In the genomic region with DNA sequence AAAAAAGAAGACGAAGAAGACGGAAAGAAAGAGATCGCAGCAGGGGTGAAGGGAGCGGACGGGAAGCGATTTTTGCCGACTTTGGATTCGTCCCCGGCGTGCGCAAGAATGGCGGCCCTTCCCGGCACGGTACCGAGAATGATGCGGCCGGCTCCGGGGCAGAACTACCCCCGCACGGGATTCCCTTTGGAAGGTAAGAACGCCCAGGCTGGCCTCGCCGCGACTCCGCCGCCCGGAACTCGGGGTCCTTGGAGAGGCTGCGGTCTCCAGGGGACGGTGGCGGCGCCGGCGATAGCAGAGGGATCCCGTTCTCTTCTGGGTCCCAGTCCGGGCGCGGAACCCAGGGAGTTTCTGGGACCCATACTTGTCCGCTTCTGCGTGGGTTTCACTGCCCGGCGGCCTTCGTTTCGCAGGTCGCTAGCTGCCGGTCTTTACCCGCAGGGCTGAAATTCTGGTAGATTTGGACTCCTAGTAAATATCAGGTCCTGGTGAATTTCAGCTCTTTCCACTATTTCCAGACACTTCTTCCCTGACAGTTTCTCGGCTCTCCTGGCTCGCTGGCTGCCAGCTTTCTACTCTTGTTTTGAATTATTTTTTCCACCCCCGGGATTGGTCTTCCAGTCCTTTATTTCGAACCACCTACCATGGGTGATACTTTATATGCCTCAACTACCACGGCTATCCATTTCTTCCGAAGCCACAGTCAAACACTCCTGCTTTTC, we compare ENCODE assay signal across 14 cellular contexts. TPM values are rescaled to one million over a fixed set of nuclear protein-coding genes. Genes with fewer than 3 reads are reported as not detected.
A peak's percentile ranks its signal among the peaks of the same experiment; 100 is the strongest.
DNase-seq lines count a peak whose midpoint lies in the region; ATAC-seq and TF ChIP-seq lines count a peak whose summit lies in the region.
"Had no signal": no experiment of that assay in that cellular context is flagged by ENCODE, and none has a peak within 500 bp of the region (broad histone marks: within the 10 kb centered on the region; RNA-seq: fewer than 3 reads in every experiment).

No MANE protein-coding gene starts in this region.

- peaks cover 7% of the 10 kb centered on the region for H3K27me3 ChIP-seq in thoracic aorta (replicated peaks; ENCODE audit: insufficient read depth)

- H3K27me3 Mint-ChIP-seq in activated T-cell treated with anti-CD3 and anti-CD28 coated beads, Interleukin-2, amount 50 U/mL, for 24 hours: peaks cover 95% of the 10 kb centered on the region
- H3K27me3 Mint-ChIP-seq in activated naive CD8-positive, alpha-beta T cell treated with anti-CD3 and anti-CD28 coated beads, Interleukin-2, amount 10 ng/mL, durations not matched to agents 7 days and 5 days: peaks cover 90% of the 10 kb centered on the region
- peaks cover 100% of the 10 kb centered on the region for H3K27me3 Mint-ChIP-seq in mesothelial cell of epicardium (ENCODE audit: low read depth)

- H3K9me3 ChIP-seq in thoracic aorta: no peaks in the 10 kb centered on the region
- H3K9me3 ChIP-seq: upper lobe of right lung had no signal

- TF ChIP-seq CTCF in mesothelial cell of epicardium (IDR thresholded peaks at IDR 0.05; ENCODE audit: unreplicated experiment) (no peak), thoracic aorta (IDR thresholded peaks at IDR 0.05) (no peak)

- H3K27ac Mint-ChIP-seq in activated T-cell treated with anti-CD3 and anti-CD28 coated beads, Interleukin-2, amount 50 U/mL, for 24 hours: peak overlapping the region; percentile 70
- peak overlapping the region; percentile 72 for H3K27ac Mint-ChIP-seq in activated naive CD8-positive, alpha-beta T cell treated with anti-CD3 and anti-CD28 coated beads, Interleukin-2, amount 10 ng/mL, durations not matched to agents 7 days and 5 days
- no peak overlapping the region for H3K27ac Mint-ChIP-seq in mesothelial cell of epicardium
- H3K27ac Mint-ChIP-seq: activated naive CD4-positive, alpha-beta T cell treated with anti-CD3 and anti-CD28 coated beads for 36 hours; T-cell had no signal

- peak overlapping the region; percentile 18 for H3K4me3 Mint-ChIP-seq in activated T-cell treated with anti-CD3 and anti-CD28 coated beads, Interleukin-2, amount 50 U/mL, for 24 hours
- no peak overlapping the region for H3K4me3 Mint-ChIP-seq in activated naive CD8-positive, alpha-beta T cell treated with anti-CD3 and anti-CD28 coated beads, Interleukin-2, amount 10 ng/mL, durations not matched to agents 7 days and 5 days
- peak overlapping the region; percentile 20 for H3K4me3 Mint-ChIP-seq in mesothelial cell of epicardium
- H3K4me3 Mint-ChIP-seq: activated naive CD4-positive, alpha-beta T cell treated with anti-CD3 and anti-CD28 coated beads for 36 hours had no signal

- peak overlapping the region; percentile 33 for H3K4me3 ChIP-seq in thoracic aorta
- H3K4me3 ChIP-seq: upper lobe of right lung had no signal

- no peak for ATAC-seq in activated naive CD8-positive, alpha-beta T cell treated with anti-CD3 and anti-CD28 coated beads, Interleukin-2, amount 10 ng/mL, durations not matched to agents 7 days and 5 days (ENCODE audit: low read depth)
- ATAC-seq in thoracic aorta (ENCODE audit: insufficient number of reproducible peaks, low FRiP score, low read depth) (no peak), HG02885 (IDR thresholded peaks at IDR 0.05; ENCODE audit: poor library complexity, unreplicated experiment) (no peak), HG03571 (IDR thresholded peaks at IDR 0.05; ENCODE audit: unreplicated experiment) (no peak)
- ATAC-seq: T-cell, upper lobe of right lung had no signal

- peaks cover 6 to 14% of the 10 kb centered on the region in 2 donors for H3K4me1 ChIP-seq in thoracic aorta (ENCODE audit: control insufficient read depth in 1 of 2, low read depth in 2 of 2)

- H3K27ac ChIP-seq in thoracic aorta: no peak overlapping the region
- no peak overlapping the region for H3K27ac ChIP-seq in caudate nucleus (ENCODE audit: low read depth, low read length)
- H3K27ac ChIP-seq: upper lobe of right lung had no signal

- H3K9me3 Mint-ChIP-seq in activated T-cell treated with anti-CD3 and anti-CD28 coated beads, Interleukin-2, amount 50 U/mL, for 24 hours: no peaks in the 10 kb centered on the region
- H3K9me3 Mint-ChIP-seq in activated naive CD8-positive, alpha-beta T cell treated with anti-CD3 and anti-CD28 coated beads, Interleukin-2, amount 10 ng/mL, durations not matched to agents 7 days and 5 days: no peaks in the 10 kb centered on the region
- no peaks in the 10 kb centered on the region for H3K9me3 Mint-ChIP-seq in mesothelial cell of epicardium
- H3K9me3 Mint-ChIP-seq: activated naive CD4-positive, alpha-beta T cell treated with anti-CD3 and anti-CD28 coated beads for 36 hours; T-cell had no signal

- POLR2A ChIA-PET in activated naive CD8-positive, alpha-beta T cell treated with anti-CD3 and anti-CD28 coated beads, Interleukin-2, amount 10 ng/mL, durations not matched to agents 7 days and 5 days (lab: Charles Lee): no interaction called here

- no peaks in the 10 kb centered on the region for H3K36me3 Mint-ChIP-seq in activated T-cell treated with anti-CD3 and anti-CD28 coated beads, Interleukin-2, amount 50 U/mL, for 24 hours (ENCODE audit: low read depth)
- peaks cover 6% of the 10 kb centered on the region for H3K36me3 Mint-ChIP-seq in activated naive CD8-positive, alpha-beta T cell treated with anti-CD3 and anti-CD28 coated beads, Interleukin-2, amount 10 ng/mL, durations not matched to agents 7 days and 5 days
- no peaks in the 10 kb centered on the region for H3K36me3 Mint-ChIP-seq in mesothelial cell of epicardium
- H3K36me3 Mint-ChIP-seq: T-cell had no signal

- no peaks in the 10 kb centered on the region for H3K36me3 ChIP-seq in thoracic aorta
- H3K36me3 ChIP-seq: upper lobe of right lung had no signal

- H3K4me1 Mint-ChIP-seq in activated T-cell treated with anti-CD3 and anti-CD28 coated beads, Interleukin-2, amount 50 U/mL, for 24 hours (ENCODE audit: low read depth): peaks cover 26% of the 10 kb centered on the region
- peaks cover 5% of the 10 kb centered on the region for H3K4me1 Mint-ChIP-seq in activated naive CD8-positive, alpha-beta T cell treated with anti-CD3 and anti-CD28 coated beads, Interleukin-2, amount 10 ng/mL, durations not matched to agents 7 days and 5 days
- peaks cover 7% of the 10 kb centered on the region for H3K4me1 Mint-ChIP-seq in mesothelial cell of epicardium

- no peak for DNase-seq in activated T-cell treated with anti-CD3 and anti-CD28 coated beads, Interleukin-2, amount 50 U/mL, for 24 hours
- DNase-seq in activated T-cell treated with anti-CD3 and anti-CD28 coated beads for 4 hours (no peak), mesothelial cell of epicardium (ENCODE audit: low spot score in 2 of 2, unreplicated experiment in 2 of 2) (no peak), thoracic aorta (ENCODE audit: low spot score) (no peak), caudate nucleus (lab: John Stamatoyannopoulos, UW) (no peak)
- no peak for DNase-seq in activated naive CD8-positive, alpha-beta T cell treated with anti-CD3 and anti-CD28 coated beads, Interleukin-2, amount 10 ng/mL, durations not matched to agents 7 days and 5 days
- DNase-seq: activated CD4-positive, alpha-beta T cell treated with anti-CD3 and anti-CD28 coated beads, Interleukin-2, amount 50 U/mL, for 1 hour; activated naive CD4-positive, alpha-beta T cell treated with anti-CD3 and anti-CD28 coated beads for 36 hours; OCI-M1; small intestine; T-cell; upper lobe of right lung had no signal

RNA-seq across cellular contexts. Expression of a gene that starts 1.0 kb away (rescaled TPM):
- total RNA-seq in activated naive CD8-positive, alpha-beta T cell treated with anti-CD3 and anti-CD28 coated beads, Interleukin-2, amount 10 ng/mL, durations not matched to agents 7 days and 5 days: not detected
- total RNA-seq in mesothelial cell of epicardium: 0.07 TPM in 1 of 3 replicates, not detected in the others
- total RNA-seq in thoracic aorta: not detected
- total RNA-seq: activated naive CD4-positive, alpha-beta T cell treated with anti-CD3 and anti-CD28 coated beads for 36 hours; T-cell; upper lobe of right lung had no signal
